In the genomic region with DNA sequence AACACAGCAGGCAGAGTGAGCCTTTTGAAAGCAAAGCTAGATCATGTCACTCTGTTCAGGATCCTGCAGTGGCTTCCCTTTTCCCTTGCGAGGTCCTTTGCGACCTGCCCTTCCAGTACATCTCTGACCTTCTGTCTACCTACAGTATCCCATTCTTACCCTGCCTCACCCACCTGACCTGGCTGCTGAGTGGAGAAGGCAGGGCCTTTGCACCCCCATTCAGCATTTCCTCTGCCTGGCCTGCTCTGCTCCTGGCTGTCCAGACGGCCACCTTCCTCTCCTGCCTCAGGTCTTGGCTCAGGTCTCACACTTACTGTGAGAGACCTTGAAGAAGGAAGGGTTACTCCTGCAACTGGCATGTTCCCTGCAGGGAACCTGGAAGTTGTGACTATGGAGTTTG, we compare ENCODE assay signal across 15 cellular contexts.
DNase-seq lines count a peak whose midpoint lies in the region; ATAC-seq and TF ChIP-seq lines count a peak whose summit lies in the region.
"Had no signal": no experiment of that assay in that cellular context is flagged by ENCODE, and none has a peak within 500 bp of the region (broad histone marks: within the 10 kb centered on the region; RNA-seq: fewer than 3 reads in every experiment).

No MANE protein-coding gene starts in this region.

- intact Hi-C loops in left cardiac atrium (cut with DNase I): no loop called here

- no peak for DNase-seq in activated naive CD8-positive, alpha-beta T cell treated with anti-CD3 and anti-CD28 coated beads for 36 hours
- no peak for DNase-seq in left cardiac atrium
- DNase-seq in osteocyte (ENCODE audit: extremely low spot score, unreplicated experiment): no peak
- no peak for DNase-seq in type B pancreatic cell (ENCODE audit: extremely low spot score, unreplicated experiment)
- DNase-seq in NCI-H187 (lab: John Stamatoyannopoulos, UW): no peak
- DNase-seq in NCI-H1436 treated with DMSO at 0.1 percent for 48 hours (lab: John Stamatoyannopoulos, UW): no peak
- DNase-seq in central memory CD4-positive, alpha-beta T cell: no peak
- DNase-seq: activated CD4-positive, CD25-positive, alpha-beta regulatory T cell treated with anti-CD3 and anti-CD28 coated beads, Interleukin-2, amount 50 U/mL, for 72 hours; activated T-cell treated with anti-CD3 and anti-CD28 coated beads for 4 hours; CD4-positive, CD25-positive, alpha-beta regulatory T cell; mammary epithelial cell; NCI-H2029 treated with DMSO at 0.1 percent for 48 hours; NCI-H748 treated with DMSO at 0.1 percent for 48 hours had no signal

- peaks cover 8% of the 10 kb centered on the region for H3K36me3 Mint-ChIP-seq in activated naive CD8-positive, alpha-beta T cell
- peaks cover 26% of the 10 kb centered on the region for H3K36me3 Mint-ChIP-seq in activated naive CD8-positive, alpha-beta T cell treated with anti-CD3 and anti-CD28 coated beads for 36 hours
- peaks cover 3% of the 10 kb centered on the region for H3K36me3 Mint-ChIP-seq in osteocyte (ENCODE audit: unreplicated experiment)
- H3K36me3 Mint-ChIP-seq in type B pancreatic cell: peaks cover 7% of the 10 kb centered on the region

- H3K4me1 Mint-ChIP-seq in activated naive CD8-positive, alpha-beta T cell (ENCODE audit: low read depth): peaks cover 83% of the 10 kb centered on the region
- H3K4me1 Mint-ChIP-seq in activated naive CD8-positive, alpha-beta T cell treated with anti-CD3 and anti-CD28 coated beads for 36 hours: peaks cover 61% of the 10 kb centered on the region
- H3K4me1 Mint-ChIP-seq in osteocyte (ENCODE audit: unreplicated experiment) (peaks cover 35% of the 10 kb centered on the region), type B pancreatic cell (ENCODE audit: unreplicated experiment) (peaks cover 41% of the 10 kb centered on the region)

- ATAC-seq in left cardiac atrium: peak; percentile 7 to 10

- peak overlapping the region; percentile 17 for H3K4me3 Mint-ChIP-seq in activated naive CD8-positive, alpha-beta T cell
- no peak overlapping the region for H3K4me3 Mint-ChIP-seq in activated naive CD8-positive, alpha-beta T cell treated with anti-CD3 and anti-CD28 coated beads for 36 hours
- H3K4me3 Mint-ChIP-seq in osteocyte (ENCODE audit: unreplicated experiment): no peak overlapping the region
- peak overlapping the region; percentile 18 for H3K4me3 Mint-ChIP-seq in type B pancreatic cell
- H3K4me3 Mint-ChIP-seq: CD4-positive, CD25-positive, alpha-beta regulatory T cell; dendritic cell treated with granulocyte-macrophage colony-stimulating factor and Interleukin-4, amounts not matched to agents 40 ng/mL and 50 ng/mL, for 4 days had no signal

- no peaks in the 10 kb centered on the region for H3K9me3 Mint-ChIP-seq in activated naive CD8-positive, alpha-beta T cell (ENCODE audit: low read depth)
- peaks cover under 1% of the 10 kb centered on the region for H3K9me3 Mint-ChIP-seq in activated naive CD8-positive, alpha-beta T cell treated with anti-CD3 and anti-CD28 coated beads for 36 hours
- no peaks in the 10 kb centered on the region for H3K9me3 Mint-ChIP-seq in osteocyte (ENCODE audit: unreplicated experiment)
- H3K9me3 Mint-ChIP-seq in type B pancreatic cell: no peaks in the 10 kb centered on the region

- H3K27me3 Mint-ChIP-seq in activated naive CD8-positive, alpha-beta T cell: no peaks in the 10 kb centered on the region
- no peaks in the 10 kb centered on the region for H3K27me3 Mint-ChIP-seq in activated naive CD8-positive, alpha-beta T cell treated with anti-CD3 and anti-CD28 coated beads for 36 hours
- H3K27me3 Mint-ChIP-seq in osteocyte (ENCODE audit: unreplicated experiment): no peaks in the 10 kb centered on the region
- no peaks in the 10 kb centered on the region for H3K27me3 Mint-ChIP-seq in type B pancreatic cell
- H3K27me3 Mint-ChIP-seq: CD4-positive, CD25-positive, alpha-beta regulatory T cell; dendritic cell treated with granulocyte-macrophage colony-stimulating factor and Interleukin-4, amounts not matched to agents 40 ng/mL and 50 ng/mL, for 4 days had no signal

- TF ChIP-seq CTCF in osteocyte (IDR thresholded peaks at IDR 0.05): no peak
- no peak for TF ChIP-seq CTCF in type B pancreatic cell (conservative IDR thresholded peaks at IDR 0.05)

- no peak overlapping the region for H3K27ac Mint-ChIP-seq in activated naive CD8-positive, alpha-beta T cell
- H3K27ac Mint-ChIP-seq in activated naive CD8-positive, alpha-beta T cell treated with anti-CD3 and anti-CD28 coated beads for 36 hours: no peak overlapping the region
- H3K27ac Mint-ChIP-seq in osteocyte (ENCODE audit: unreplicated experiment) (peak overlapping the region; percentile 90), type B pancreatic cell (no peak overlapping the region)
- H3K27ac Mint-ChIP-seq: dendritic cell treated with granulocyte-macrophage colony-stimulating factor and Interleukin-4, amounts not matched to agents 40 ng/mL and 50 ng/mL, for 4 days had no signal

Comparison
In these comparisons a context has a peak if more than half of its experiments do, and no peak if none do; other contexts are left out.
1. H3K4me3 Mint-ChIP-seq: peak in activated naive CD8-positive, alpha-beta T cell (single experiment) and type B pancreatic cell (single experiment); none in activated naive CD8-positive, alpha-beta T cell treated with anti-CD3 and anti-CD28 coated beads for 36 hours (single experiment) and osteocyte (single experiment).